ENCODE assay signal across 1 cellular context in the genomic region with DNA sequence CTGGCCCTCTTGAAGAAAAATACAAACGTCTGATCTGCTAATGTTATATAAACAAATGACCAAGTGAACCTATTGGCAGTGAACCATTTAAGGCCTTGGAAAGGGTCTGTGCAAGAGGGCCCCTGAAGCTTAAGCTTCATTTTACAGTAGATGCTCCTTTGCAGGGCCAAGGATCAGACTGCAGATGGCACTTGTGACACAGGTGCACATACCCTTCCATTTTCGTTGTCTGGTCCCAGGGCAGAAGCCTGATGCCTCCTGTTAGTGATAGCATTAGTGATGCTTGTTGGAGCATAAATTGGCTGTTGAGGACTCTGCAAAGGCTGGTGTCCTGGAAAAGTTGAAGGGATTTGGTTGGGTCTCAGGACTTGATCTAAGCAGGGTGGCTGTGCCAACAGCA.
TF ChIP-seq lines count a peak whose summit lies in the region.

No MANE protein-coding gene starts in this region.

TF ChIP-seq in HepG2, 621 proteins besides CTCF, POLR2A, EP300 and RAD21:
- TF ChIP-seq, protein P1, sequence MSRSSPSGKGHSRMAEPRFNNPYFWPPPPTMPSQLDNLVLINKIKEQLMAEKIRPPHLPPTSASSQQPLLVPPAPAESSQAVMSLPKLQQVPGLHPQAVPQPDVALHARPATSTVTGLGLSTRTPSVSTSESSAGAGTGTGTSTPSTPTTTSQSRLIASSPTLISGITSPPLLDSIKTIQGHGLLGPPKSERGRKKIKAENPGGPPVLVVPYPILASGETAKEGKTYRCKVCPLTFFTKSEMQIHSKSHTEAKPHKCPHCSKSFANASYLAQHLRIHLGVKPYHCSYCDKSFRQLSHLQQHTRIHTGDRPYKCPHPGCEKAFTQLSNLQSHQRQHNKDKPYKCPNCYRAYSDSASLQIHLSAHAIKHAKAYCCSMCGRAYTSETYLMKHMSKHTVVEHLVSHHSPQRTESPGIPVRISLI (CRISPR knock-in tag; IDR thresholded peaks at IDR 0.05; ENCODE audit: borderline replicate concordance), result no peak
- TF ChIP-seq PCBP1 (IDR thresholded peaks at IDR 0.05; ENCODE audit: borderline replicate concordance, low read depth, low read length), result no peak
- no peak for TF ChIP-seq NFRKB (IDR thresholded peaks at IDR 0.05)
- no peak for TF ChIP-seq ZBTB20 (CRISPR knock-in tag; IDR thresholded peaks at IDR 0.05; ENCODE audit: borderline replicate concordance, low read depth)
- no peak for TF ChIP-seq ZNF3 (CRISPR knock-in tag; IDR thresholded peaks at IDR 0.05)
- TF ChIP-seq SMC3 (IDR thresholded peaks at IDR 0.05; ENCODE audit: low read length), result peak; percentile 6; the same call in 1 of the 2 replicates
- TF ChIP-seq STAG1 (CRISPR knock-in tag; IDR thresholded peaks at IDR 0.05), result peak; percentile 45
TF ChIP-seq in HepG2: peak in this region for 2.
